Comparison of ENCODE assay signal across 26 cellular contexts in the genomic region with DNA sequence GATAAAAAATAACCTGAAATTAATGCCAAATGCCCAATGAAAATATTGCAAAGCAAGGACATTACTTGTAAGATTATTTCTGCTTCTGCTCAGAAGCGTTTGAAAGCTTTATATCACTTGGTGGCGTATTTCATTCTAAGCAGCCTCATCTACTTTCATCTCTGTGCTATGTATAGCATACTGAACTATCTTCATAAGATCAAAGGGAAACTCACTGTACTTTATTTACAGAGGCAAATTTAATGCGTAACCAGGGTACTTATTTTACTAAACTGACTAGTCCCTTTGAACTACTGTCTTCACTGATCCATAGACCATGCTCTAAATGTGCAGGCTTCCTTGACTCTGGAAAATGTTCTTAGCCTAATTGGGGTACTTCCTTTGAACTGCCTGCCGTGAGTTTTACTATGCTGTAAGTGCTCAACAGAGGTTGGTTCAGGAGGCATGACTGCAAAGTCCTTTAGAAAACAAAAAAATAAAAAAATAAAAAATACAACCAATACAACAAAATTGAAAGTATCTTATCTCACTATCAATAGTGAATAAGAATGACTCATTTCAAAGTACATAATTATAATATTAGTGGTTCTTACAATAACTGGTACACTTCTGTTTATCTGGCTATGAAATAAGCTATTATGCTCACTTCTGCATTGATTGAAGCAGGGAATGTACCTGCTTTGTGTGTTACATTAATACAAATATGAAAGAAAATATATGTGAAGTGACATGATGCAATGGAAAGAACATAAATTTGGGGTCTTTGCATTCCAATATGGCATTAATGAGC.
A peak's percentile ranks its signal among the peaks of the same experiment; 100 is the strongest.
DNase-seq lines count a peak whose midpoint lies in the region; ATAC-seq and TF ChIP-seq lines count a peak whose summit lies in the region.
"Had no signal": no experiment of that assay in that cellular context is flagged by ENCODE, and none has a peak within 500 bp of the region (broad histone marks: within the 10 kb centered on the region; RNA-seq: fewer than 3 reads in every experiment).

No MANE protein-coding gene starts in this region.

- 0 out of 2 replicates have a peak overlapping the region, but pooled peaks have one; percentile 8 for H3K27ac ChIP-seq in VCaP
- H3K27ac ChIP-seq: ascending aorta, BLaER1, SK-N-MC, thoracic aorta, uterus, WERI-Rb-1 had no signal

- H3K4me3 ChIP-seq in GM06990 (replicated peaks; ENCODE audit: low read depth, low read length), result no peak overlapping the region
- H3K4me3 ChIP-seq: ascending aorta, BLaER1, lung, SK-N-MC, thoracic aorta, uterus had no signal

- DNase-seq in GM06990 (ENCODE audit: extremely low read depth, insufficient read length) (peak; percentile 3), GM03348 (ENCODE audit: low spot score) (no peak)
- DNase-seq: activated CD4-positive, alpha-beta T cell treated with anti-CD3 and anti-CD28 coated beads, Interleukin-2, amount 50 U/mL, for 4 hours; caudate nucleus; DND-41; endodermal cell; H7; islet precursor cell; NCI-H1436 treated with DMSO at 0.1 percent for 48 hours; NCI-H446 treated with DMSO at 0.1 percent for 48 hours; right cardiac atrium; RPMI8226; stimulated activated naive CD8-positive, alpha-beta T cell treated with anti-CD3 and anti-CD28 coated beads, Interleukin-15, Interleukin-2, amounts not matched to agents 100 U/mL and 50 U/mL, for 24 hours; uterus; WERI-Rb-1 had no signal

- H3K36me3 ChIP-seq in GM06990 (ENCODE audit: control insufficient read depth, insufficient read depth, low read length), result no peaks in the 10 kb centered on the region
- H3K36me3 ChIP-seq: ascending aorta, thoracic aorta, uterus, WERI-Rb-1 had no signal

- H3K27me3 ChIP-seq in GM06990 (replicated peaks; ENCODE audit: control insufficient read depth, insufficient read depth, low read length), result no peaks in the 10 kb centered on the region
- H3K27me3 ChIP-seq: ascending aorta, BLaER1, uterus had no signal

- TF ChIP-seq CTCF in GM06990 (IDR thresholded peaks at IDR 0.05; ENCODE audit: insufficient read depth, low read length, poor library complexity, severe bottlenecking) (peak; percentile 4), VCaP (conservative IDR thresholded peaks at IDR 0.05) (no peak; the same call in 1 of the 2 replicates)

- ATAC-seq in GM19395 (IDR thresholded peaks at IDR 0.05; ENCODE audit: unreplicated experiment) (peak; percentile 65), HG03280 (IDR thresholded peaks at IDR 0.05; ENCODE audit: unreplicated experiment) (peak; percentile 80), GM21529 (IDR thresholded peaks at IDR 0.05; ENCODE audit: unreplicated experiment) (no peak), HG02623 (IDR thresholded peaks at IDR 0.05; ENCODE audit: unreplicated experiment) (no peak), GM19455 (IDR thresholded peaks at IDR 0.05; ENCODE audit: unreplicated experiment) (no peak)
- ATAC-seq: right cardiac atrium; stimulated activated naive CD8-positive, alpha-beta T cell treated with anti-CD3 and anti-CD28 coated beads, Interleukin-15, Interleukin-2, amounts not matched to agents 100 U/mL and 50 U/mL, for 24 hours had no signal

Comparison
In these comparisons a context has a peak if more than half of its experiments do, and no peak if none do; other contexts are left out.
1. ATAC-seq: peak in GM19395 (single experiment) and HG03280 (single experiment); none in GM21529 (single experiment), HG02623 (single experiment) and GM19455 (single experiment).